9 cellular contexts compared by ENCODE assay signal in the genomic region with DNA sequence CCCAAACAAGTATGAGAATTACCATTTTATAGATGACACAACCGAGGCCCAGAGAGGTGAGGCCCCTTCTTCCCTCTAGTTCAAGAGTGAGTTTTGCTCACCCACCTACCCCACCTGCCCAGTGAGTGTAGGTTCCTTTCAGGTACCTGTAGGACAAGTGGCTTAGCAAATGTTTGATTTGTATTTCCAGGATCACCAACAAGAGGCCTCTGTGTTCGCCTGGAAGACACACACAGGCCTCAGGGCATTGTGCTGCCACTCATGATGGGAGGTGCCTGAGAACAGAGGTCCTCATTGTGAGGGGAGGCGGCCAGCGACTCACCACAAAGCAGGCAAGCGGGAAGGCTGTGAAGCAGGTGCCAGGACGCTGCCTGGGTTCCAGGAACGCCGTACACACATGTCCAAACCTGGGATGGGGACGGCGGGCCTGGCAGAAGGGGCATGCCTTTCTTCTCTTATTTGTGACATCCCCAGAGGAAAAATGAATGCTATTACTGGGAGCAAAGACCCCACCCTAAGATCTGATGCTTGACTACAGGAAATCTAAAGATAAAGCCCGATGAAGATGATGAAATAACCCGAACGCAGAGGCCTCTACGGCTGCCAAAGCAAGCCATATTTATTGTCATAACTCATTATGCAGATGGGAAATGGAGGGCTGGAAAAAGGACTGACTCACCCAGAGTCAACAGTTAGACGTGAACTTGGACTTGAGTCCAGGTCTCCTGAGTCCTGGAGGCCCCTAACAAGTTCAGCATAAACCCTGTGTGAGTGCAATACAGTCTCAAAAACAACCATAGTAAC.
DNase-seq lines count a peak whose midpoint lies in the region; ATAC-seq and TF ChIP-seq lines count a peak whose summit lies in the region.
"Had no signal": no experiment of that assay in that cellular context is flagged by ENCODE, and none has a peak within 500 bp of the region (broad histone marks: within the 10 kb centered on the region; RNA-seq: fewer than 3 reads in every experiment).

No MANE protein-coding gene starts in this region.

- H3F3A ChIP-seq in PC-9 (ENCODE audit: insufficient read depth, low read depth), result peaks cover 51% of the 10 kb centered on the region

- H3K27me3 Mint-ChIP-seq in nephron progenitor cell (ENCODE audit: low read depth, poor library complexity), result peaks cover 3% of the 10 kb centered on the region
- H3K27me3 Mint-ChIP-seq: memory B cell had no signal

- peaks cover 79% of the 10 kb centered on the region for H3K79me2 ChIP-seq in PC-9 (ENCODE audit: low read depth)

- CTCF ChIA-PET in HEK293 (lab: Yijun Ruan, JAX) (no interaction called here), PC-9 (lab: Charles Lee) (no interaction called here)

- no peaks in the 10 kb centered on the region for H3K36me3 Mint-ChIP-seq in nephron progenitor cell (ENCODE audit: low read depth)
- H3K36me3 Mint-ChIP-seq: memory B cell had no signal

- TF ChIP-seq CTCF in HEK293 (tag by site-specific recombination; IDR thresholded peaks at IDR 0.05) (no peak), PC-9 (conservative IDR thresholded peaks at IDR 0.05) (no peak), WERI-Rb-1 (IDR thresholded peaks at IDR 0.05; ENCODE audit: low read depth, low read length) (no peak), nephron progenitor cell (IDR thresholded peaks at IDR 0.05) (no peak)

- H3K9me3 Mint-ChIP-seq in nephron progenitor cell, result no peaks in the 10 kb centered on the region
- H3K9me3 Mint-ChIP-seq: memory B cell had no signal

- no peaks in the 10 kb centered on the region for H3K4me1 ChIP-seq in HEK293 (ENCODE audit: control insufficient read depth, insufficient read depth, low read length)
- peaks cover 61% of the 10 kb centered on the region for H3K4me1 ChIP-seq in PC-9 (replicated peaks; ENCODE audit: insufficient read depth)

- peak; percentile 60 to 85 for DNase-seq in PC-9
- DNase-seq in fibroblast of gingiva (ENCODE audit: low read depth), result peak; percentile 94
- peak; percentile 42 to 97 (median 81) for DNase-seq in posterior cingulate gyrus
- no peak for DNase-seq in WERI-Rb-1
- DNase-seq in nephron progenitor cell, result no peak
- no peak for DNase-seq in effector CD8-positive, alpha-beta T cell (lab: John Stamatoyannopoulos, UW)

- H3K9me3 ChIP-seq in HEK293 (ENCODE audit: control insufficient read depth, insufficient read depth, low read depth, low read length) (no peaks in the 10 kb centered on the region), PC-9 (ENCODE audit: insufficient read depth, low read depth) (no peaks in the 10 kb centered on the region), WERI-Rb-1 (ENCODE audit: severe bottlenecking) (no peaks in the 10 kb centered on the region)

- peak overlapping the region; percentile 68 for H3K4me2 ChIP-seq in PC-9

- H3K4me3 ChIP-seq in HEK293 (ENCODE audit: low read depth, low read length) (no peak overlapping the region), PC-9 (peak overlapping the region; percentile 4; the same call in 1 of the 2 replicates), WERI-Rb-1 (ENCODE audit: low read depth, low read length) (no peak overlapping the region)

- BruUV-seq in PC-9 (replicated peaks; lab: Mats Ljungman, UMichigan), result no TSS peak

- intact Hi-C loops in PC-9 (cut with micrococcal nuclease; ENCODE audit: unreplicated experiment), result loop anchor here (2.0 kb wide), 1 partner anchor 19 kb away; no protein-coding TSS in a partner anchor
- intact Hi-C loops in posterior cingulate gyrus (cut with DNase I), result loop anchor here (10.0 kb wide), 1 partner anchor 49 kb away; no protein-coding TSS in a partner anchor

- H3K27ac ChIP-seq in HEK293 (ENCODE audit: extremely low read depth, low read depth, low read length) (no peak overlapping the region), PC-9 (peak overlapping the region; percentile 87), WERI-Rb-1 (no peak overlapping the region)

- peaks cover 10% of the 10 kb centered on the region; the same call in 1 of the 2 replicates for H4K20me1 ChIP-seq in PC-9 (ENCODE audit: insufficient read depth)

- H3K27ac Mint-ChIP-seq in nephron progenitor cell, result no peak overlapping the region
- H3K27ac Mint-ChIP-seq: memory B cell had no signal

- H3K4me3 Mint-ChIP-seq in nephron progenitor cell, result no peak overlapping the region
- H3K4me3 Mint-ChIP-seq: memory B cell had no signal

- H3K27me3 ChIP-seq in PC-9 (ENCODE audit: insufficient read depth, low read depth) (no peaks in the 10 kb centered on the region), WERI-Rb-1 (ENCODE audit: insufficient read depth, low read depth, severe bottlenecking) (no peaks in the 10 kb centered on the region)

- H3K9me2 ChIP-seq in PC-9 (ENCODE audit: insufficient read depth), result no peaks in the 10 kb centered on the region

- no peaks in the 10 kb centered on the region for H3K4me1 Mint-ChIP-seq in nephron progenitor cell
- H3K4me1 Mint-ChIP-seq: memory B cell had no signal

- H3K36me3 ChIP-seq in HEK293 (ENCODE audit: control insufficient read depth in 2 of 2, insufficient read depth in 1 of 2, low read length in 2 of 2), result peaks cover 0 to 41% of the 10 kb centered on the region in 2 experiments; a peak in 1 of 3 replicates
- H3K36me3 ChIP-seq in PC-9 (ENCODE audit: low read depth), result peaks cover 5% of the 10 kb centered on the region; the same call in 1 of the 2 replicates
- H3K36me3 ChIP-seq in WERI-Rb-1, result peaks cover 35% of the 10 kb centered on the region

- no peak overlapping the region for H2AFZ ChIP-seq in PC-9

- ATAC-seq in HG02571 (IDR thresholded peaks at IDR 0.05; ENCODE audit: unreplicated experiment), result no peak

- POLR2A ChIA-PET in HEK293 (lab: Yijun Ruan, JAX), result no interaction called here
- POLR2A ChIA-PET in PC-9 (lab: Charles Lee; ENCODE audit: unreplicated experiment), result no interaction called here

TF ChIP-seq in HEK293, 187 proteins besides CTCF, POLR2A, EP300 and RAD21:
- TF ChIP-seq ZNF214 (tag by site-specific recombination; IDR thresholded peaks at IDR 0.05; ENCODE audit: borderline replicate concordance) (peak; percentile 54; the same call in 1 of the 2 replicates), HOXA7 (CRISPR knock-in tag; IDR thresholded peaks at IDR 0.05; ENCODE audit: borderline replicate concordance) (no peak)
- TF ChIP-seq, protein P1, sequence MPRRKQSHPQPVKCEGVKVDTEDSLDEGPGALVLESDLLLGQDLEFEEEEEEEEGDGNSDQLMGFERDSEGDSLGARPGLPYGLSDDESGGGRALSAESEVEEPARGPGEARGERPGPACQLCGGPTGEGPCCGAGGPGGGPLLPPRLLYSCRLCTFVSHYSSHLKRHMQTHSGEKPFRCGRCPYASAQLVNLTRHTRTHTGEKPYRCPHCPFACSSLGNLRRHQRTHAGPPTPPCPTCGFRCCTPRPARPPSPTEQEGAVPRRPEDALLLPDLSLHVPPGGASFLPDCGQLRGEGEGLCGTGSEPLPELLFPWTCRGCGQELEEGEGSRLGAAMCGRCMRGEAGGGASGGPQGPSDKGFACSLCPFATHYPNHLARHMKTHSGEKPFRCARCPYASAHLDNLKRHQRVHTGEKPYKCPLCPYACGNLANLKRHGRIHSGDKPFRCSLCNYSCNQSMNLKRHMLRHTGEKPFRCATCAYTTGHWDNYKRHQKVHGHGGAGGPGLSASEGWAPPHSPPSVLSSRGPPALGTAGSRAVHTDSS (tag by site-specific recombination; IDR thresholded peaks at IDR 0.05), result no peak
- TF ChIP-seq, protein P2, sequence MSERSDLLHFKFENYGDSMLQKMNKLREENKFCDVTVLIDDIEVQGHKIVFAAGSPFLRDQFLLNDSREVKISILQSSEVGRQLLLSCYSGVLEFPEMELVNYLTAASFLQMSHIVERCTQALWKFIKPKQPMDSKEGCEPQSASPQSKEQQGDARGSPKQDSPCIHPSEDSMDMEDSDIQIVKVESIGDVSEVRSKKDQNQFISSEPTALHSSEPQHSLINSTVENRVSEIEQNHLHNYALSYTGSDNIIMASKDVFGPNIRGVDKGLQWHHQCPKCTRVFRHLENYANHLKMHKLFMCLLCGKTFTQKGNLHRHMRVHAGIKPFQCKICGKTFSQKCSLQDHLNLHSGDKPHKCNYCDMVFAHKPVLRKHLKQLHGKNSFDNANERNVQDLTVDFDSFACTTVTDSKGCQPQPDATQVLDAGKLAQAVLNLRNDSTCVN (tag by site-specific recombination; optimal IDR thresholded peaks at IDR 0.05), result no peak
- TF ChIP-seq, protein P3, sequence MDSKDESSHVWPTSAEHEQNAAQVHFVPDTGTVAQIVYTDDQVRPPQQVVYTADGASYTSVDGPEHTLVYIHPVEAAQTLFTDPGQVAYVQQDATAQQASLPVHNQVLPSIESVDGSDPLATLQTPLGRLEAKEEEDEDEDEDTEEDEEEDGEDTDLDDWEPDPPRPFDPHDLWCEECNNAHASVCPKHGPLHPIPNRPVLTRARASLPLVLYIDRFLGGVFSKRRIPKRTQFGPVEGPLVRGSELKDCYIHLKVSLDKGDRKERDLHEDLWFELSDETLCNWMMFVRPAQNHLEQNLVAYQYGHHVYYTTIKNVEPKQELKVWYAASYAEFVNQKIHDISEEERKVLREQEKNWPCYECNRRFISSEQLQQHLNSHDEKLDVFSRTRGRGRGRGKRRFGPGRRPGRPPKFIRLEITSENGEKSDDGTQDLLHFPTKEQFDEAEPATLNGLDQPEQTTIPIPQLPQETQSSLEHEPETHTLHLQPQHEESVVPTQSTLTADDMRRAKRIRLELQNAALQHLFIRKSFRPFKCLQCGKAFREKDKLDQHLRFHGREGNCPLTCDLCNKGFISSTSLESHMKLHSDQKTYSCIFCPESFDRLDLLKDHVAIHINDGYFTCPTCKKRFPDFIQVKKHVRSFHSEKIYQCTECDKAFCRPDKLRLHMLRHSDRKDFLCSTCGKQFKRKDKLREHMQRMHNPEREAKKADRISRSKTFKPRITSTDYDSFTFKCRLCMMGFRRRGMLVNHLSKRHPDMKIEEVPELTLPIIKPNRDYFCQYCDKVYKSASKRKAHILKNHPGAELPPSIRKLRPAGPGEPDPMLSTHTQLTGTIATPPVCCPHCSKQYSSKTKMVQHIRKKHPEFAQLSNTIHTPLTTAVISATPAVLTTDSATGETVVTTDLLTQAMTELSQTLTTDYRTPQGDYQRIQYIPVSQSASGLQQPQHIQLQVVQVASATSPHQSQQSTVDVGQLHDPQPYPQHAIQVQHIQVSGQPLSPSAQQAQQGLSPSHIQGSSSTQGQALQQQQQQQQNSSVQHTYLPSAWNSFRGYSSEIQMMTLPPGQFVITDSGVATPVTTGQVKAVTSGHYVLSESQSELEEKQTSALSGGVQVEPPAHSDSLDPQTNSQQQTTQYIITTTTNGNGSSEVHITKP (tag by site-specific recombination; IDR thresholded peaks at IDR 0.05), result peak; percentile 61

Comparison
In these comparisons a context has a peak if more than half of its experiments do, and no peak if none do; other contexts are left out.
1. DNase-seq: peak in PC-9 (2 of 2), fibroblast of gingiva (single experiment) and posterior cingulate gyrus (10 of 10); none in WERI-Rb-1 (single experiment), nephron progenitor cell (single experiment) and effector CD8-positive, alpha-beta T cell (single experiment).